In the genomic region with DNA sequence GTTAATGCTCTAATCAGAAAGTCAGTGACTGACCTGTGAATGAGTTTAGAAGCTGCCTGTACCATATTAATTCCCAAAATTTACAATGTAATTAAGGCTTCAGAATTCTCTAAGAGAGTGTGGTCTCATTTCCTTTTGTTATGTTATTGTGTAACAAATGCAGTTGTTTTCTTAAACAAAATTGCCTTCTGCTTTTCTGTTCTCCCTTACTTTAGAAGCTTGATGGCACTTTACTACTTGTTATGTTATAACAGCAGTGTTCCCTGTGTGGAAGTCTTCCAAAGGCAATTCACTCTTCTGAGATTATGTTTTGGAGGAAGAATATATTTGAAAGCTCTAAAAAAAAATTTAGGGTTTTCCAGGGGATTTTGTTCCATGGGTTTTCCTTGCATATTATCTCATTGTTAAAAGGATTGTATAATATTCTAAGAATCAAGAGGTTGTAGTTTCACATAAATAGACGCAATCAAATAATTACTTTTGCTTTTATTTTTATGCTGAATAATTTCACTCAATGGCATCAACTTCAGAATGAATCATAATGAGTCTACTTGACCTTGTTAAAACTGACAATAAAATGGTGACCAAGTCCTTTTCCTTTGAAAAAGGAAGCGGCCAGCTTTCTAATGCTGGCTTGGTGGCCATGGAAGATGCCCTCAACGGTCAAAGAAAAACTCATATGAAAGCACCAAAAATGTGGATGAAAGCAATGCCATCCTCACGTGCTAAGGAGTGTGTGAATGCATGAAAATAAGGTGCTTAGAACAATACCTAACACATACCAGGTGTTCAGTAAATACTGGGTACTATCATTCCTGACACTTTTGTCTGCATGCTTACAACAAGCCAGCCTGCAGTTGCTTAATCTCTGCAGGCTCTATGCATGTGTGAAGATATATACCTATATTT, we compare ENCODE assay signal across 11 cellular contexts.
DNase-seq lines count a peak whose midpoint lies in the region; ATAC-seq and TF ChIP-seq lines count a peak whose summit lies in the region.
"Had no signal": no experiment of that assay in that cellular context is flagged by ENCODE, and none has a peak within 500 bp of the region (broad histone marks: within the 10 kb centered on the region; RNA-seq: fewer than 3 reads in every experiment).

No MANE protein-coding gene starts in this region.

- H3K9me3 Mint-ChIP-seq in CD4-positive, alpha-beta T cell, result no peaks in the 10 kb centered on the region

- no peaks in the 10 kb centered on the region for H3K36me3 Mint-ChIP-seq in CD4-positive, alpha-beta T cell (ENCODE audit: low read depth)

- dilution Hi-C loops in IMR-90 (cut with HindIII; ENCODE audit: low sequenced_read_pairs, unreplicated experiment), result no loop called here

- POLR2A ChIA-PET in CD4-positive, alpha-beta T cell (lab: Charles Lee), result interaction anchor here (0.7 to 6.8 kb wide), 6 partner anchors 15 to 100 kb away, joined by 3 to 147 read pairs (median 7); partner anchors contain the start of gene KLF6
- POLR2A ChIA-PET in IMR-90 (lab: Charles Lee; ENCODE audit: unreplicated experiment), result no interaction called here

- H3K4me1 Mint-ChIP-seq in CD4-positive, alpha-beta T cell (ENCODE audit: low read depth), result peaks cover 51% of the 10 kb centered on the region

- no peak overlapping the region for H4K8ac ChIP-seq in IMR-90 (ENCODE audit: low read depth in 2 of 2, low read length in 2 of 2)
- H4K8ac ChIP-seq in mesenchymal stem cell (ENCODE audit: low read length), result no peak overlapping the region

- H3K4ac ChIP-seq in IMR-90 (ENCODE audit: low read depth, low read length) (peak overlapping the region; percentile 9; the same call in 1 of the 2 replicates), mesenchymal stem cell (ENCODE audit: low read depth in 1 of 2, low read length in 2 of 2) (no peak overlapping the region)

- H3K14ac ChIP-seq in IMR-90 (replicated peaks; ENCODE audit: low read depth, low read length) (peak overlapping the region; percentile 78; the same call in 1 of the 2 replicates), mesenchymal stem cell (ENCODE audit: low read length in 2 of 2) (no peak overlapping the region)

- H2BK15ac ChIP-seq in IMR-90 (ENCODE audit: low read depth, low read length) (no peak overlapping the region), mesenchymal stem cell (ENCODE audit: low read depth, poor library complexity, severe bottlenecking) (no peak overlapping the region)

- no peak for TF ChIP-seq CTCF in CD4-positive, alpha-beta T cell (IDR thresholded peaks at IDR 0.05)
- TF ChIP-seq CTCF in IMR-90 (conservative IDR thresholded peaks at IDR 0.05; ENCODE audit: low read depth, low read length), result no peak

- no peak overlapping the region for H2AK5ac ChIP-seq in IMR-90 (ENCODE audit: low read depth, low read length)
- no peak overlapping the region for H2AK5ac ChIP-seq in mesenchymal stem cell (ENCODE audit: low read length, severe bottlenecking)

- no peak overlapping the region for H2BK12ac ChIP-seq in mesenchymal stem cell (ENCODE audit: low read length in 2 of 2)

- peak overlapping the region; percentile 84 for H3K27ac Mint-ChIP-seq in CD4-positive, alpha-beta T cell

- H3K9me3 ChIP-seq in CD4-positive, alpha-beta T cell (ENCODE audit: control insufficient read depth, low read length), result no peaks in the 10 kb centered on the region
- H3K9me3 ChIP-seq in IMR-90 (ENCODE audit: control insufficient read depth, insufficient read depth, low read length), result no peaks in the 10 kb centered on the region
- no peaks in the 10 kb centered on the region for H3K9me3 ChIP-seq in adipocyte (ENCODE audit: control insufficient read depth, low read length)
- no peaks in the 10 kb centered on the region for H3K9me3 ChIP-seq in mesenchymal stem cell (ENCODE audit: control insufficient read depth, low read length)
- H3K9me3 ChIP-seq: heart left ventricle had no signal

- H4K20me1 ChIP-seq in IMR-90 (ENCODE audit: insufficient read depth, low read length), result no peaks in the 10 kb centered on the region

- no peak overlapping the region for H3K23ac ChIP-seq in IMR-90 (ENCODE audit: low read depth, low read length)
- no peak overlapping the region for H3K23ac ChIP-seq in mesenchymal stem cell (ENCODE audit: low read length in 2 of 2)

- no peaks in the 10 kb centered on the region for H3K27me3 Mint-ChIP-seq in CD4-positive, alpha-beta T cell

- H2BK120ac ChIP-seq in IMR-90 (ENCODE audit: low read depth, low read length), result peak overlapping the region; percentile 14; the same call in 1 of the 2 replicates
- H2BK120ac ChIP-seq in mesenchymal stem cell (ENCODE audit: low read depth, low read length), result no peak overlapping the region

- H2BK5ac ChIP-seq in IMR-90 (ENCODE audit: low read depth, low read length, poor library complexity, severe bottlenecking) (no peak overlapping the region), mesenchymal stem cell (ENCODE audit: low read depth, low read length, poor library complexity, severe bottlenecking) (no peak overlapping the region)

- H2AK9ac ChIP-seq in IMR-90 (replicated peaks; ENCODE audit: low read depth, low read length, poor library complexity), result no peak overlapping the region

- CTCF ChIA-PET in CD4-positive, alpha-beta T cell (lab: Charles Lee), result interaction anchor here (0.7 kb wide), 1 partner anchor 1871 kb away, joined by 4 read pairs; no protein-coding TSS in a partner anchor
- CTCF ChIA-PET in IMR-90 (lab: Yijun Ruan, JAX), result interaction anchor here (0.6 kb wide), 2 partner anchors 67 to 364 kb away, joined by 3 to 6 read pairs; no protein-coding TSS in a partner anchor

- ATAC-seq in CD4-positive, alpha-beta T cell (ENCODE audit: poor library complexity), result no peak
- no peak; the same call in 1 of the 2 replicates for ATAC-seq in IMR-90 (ENCODE audit: low read depth)
- ATAC-seq in GM19397 (IDR thresholded peaks at IDR 0.05; ENCODE audit: unreplicated experiment), result no peak

- DNase-seq in CD4-positive, alpha-beta T cell, result no peak
- DNase-seq in IMR-90 (no peak), adipocyte (ENCODE audit: low read depth) (peak; percentile 45), mesenchymal stem cell (no peak), GM03348 (ENCODE audit: low spot score) (no peak), NK-92 (lab: John Stamatoyannopoulos, UW; ENCODE audit: unreplicated experiment) (no peak), A172 (ENCODE audit: low spot score) (no peak)
- DNase-seq: heart left ventricle, NCI-H524 treated with DMSO at 0.1 percent for 48 hours had no signal

- H3K4me3 ChIP-seq in IMR-90 (ENCODE audit: insufficient read depth, low read depth, low read length) (no peak overlapping the region), adipocyte (ENCODE audit: low read length) (peak overlapping the region; percentile 42), mesenchymal stem cell (ENCODE audit: insufficient read depth in 1 of 2, low read depth in 1 of 2, low read length in 2 of 2) (peak overlapping the region in 1 of 2 experiments; percentile 45)
- H3K4me3 ChIP-seq: cardiac muscle cell had no signal

- H3K56ac ChIP-seq in IMR-90 (ENCODE audit: extremely low read depth, insufficient read depth, low read length), result no peak overlapping the region

- no peak overlapping the region for H2AFZ ChIP-seq in IMR-90 (replicated peaks; ENCODE audit: low read length, poor library complexity)
- no peak overlapping the region for H2AFZ ChIP-seq in mesenchymal stem cell (ENCODE audit: low read depth, low read length)

- H3K79me1 ChIP-seq in IMR-90 (ENCODE audit: low read depth in 1 of 2, low read length in 2 of 2) (no peaks in the 10 kb centered on the region), mesenchymal stem cell (replicated peaks; ENCODE audit: low read length, poor library complexity, severe bottlenecking) (no peaks in the 10 kb centered on the region)

- in situ Hi-C loops in IMR-90 (cut with MboI; ENCODE audit: low sequenced_read_pairs), result no loop called here

- H3K18ac ChIP-seq in IMR-90 (ENCODE audit: low read depth, low read length) (no peak overlapping the region), mesenchymal stem cell (ENCODE audit: low read depth in 1 of 2, low read length in 2 of 2) (no peak overlapping the region)

- no peaks in the 10 kb centered on the region for H3K4me1 ChIP-seq in IMR-90 (ENCODE audit: control insufficient read depth, insufficient read depth, low read length)
- peaks cover 11% of the 10 kb centered on the region for H3K4me1 ChIP-seq in adipocyte (ENCODE audit: control insufficient read depth, insufficient read depth, low read length)
- H3K4me1 ChIP-seq in mesenchymal stem cell (ENCODE audit: control insufficient read depth, insufficient read depth, low read depth, low read length), result peaks cover 1% of the 10 kb centered on the region

- peak overlapping the region; percentile 3 for H3K4me3 Mint-ChIP-seq in CD4-positive, alpha-beta T cell

- 0 out of 2 replicates have a peak overlapping the region, but pooled peaks have one; percentile 31 for H2BK20ac ChIP-seq in IMR-90 (ENCODE audit: low read depth, low read length)

- peak overlapping the region; percentile 81 for H3K27ac ChIP-seq in CD4-positive, alpha-beta T cell (ENCODE audit: low read depth, low read length)
- H3K27ac ChIP-seq in IMR-90 (ENCODE audit: insufficient read depth, low read length), result no peak overlapping the region
- no peak overlapping the region for H3K27ac ChIP-seq in mesenchymal stem cell (ENCODE audit: low read length, poor library complexity, severe bottlenecking)
- H3K27ac ChIP-seq: cardiac muscle cell had no signal

- no peaks in the 10 kb centered on the region for H3K9me1 ChIP-seq in IMR-90 (ENCODE audit: insufficient read depth, low read length)

- no CpG with 5 or more reads among the region's 4 CpGs for WGBS in IMR-90 (ENCODE audit: extremely low coverage in 2 of 2, insufficient read length in 1 of 2), 2 experiments
- 95% methylated on average over 2 of the region's 4 CpGs for WGBS in mesenchymal stem cell

- no peaks in the 10 kb centered on the region for H3K27me3 ChIP-seq in CD4-positive, alpha-beta T cell (ENCODE audit: control insufficient read depth, insufficient read depth, low read length)
- H3K27me3 ChIP-seq in IMR-90 (ENCODE audit: control insufficient read depth, insufficient read depth, low read length), result no peaks in the 10 kb centered on the region
- H3K27me3 ChIP-seq in adipocyte (replicated peaks; ENCODE audit: control insufficient read depth, insufficient read depth, low read length), result no peaks in the 10 kb centered on the region
- no peaks in the 10 kb centered on the region for H3K27me3 ChIP-seq in mesenchymal stem cell (ENCODE audit: control insufficient read depth in 1 of 2, insufficient read depth in 1 of 2, low read length in 2 of 2)
- H3K27me3 ChIP-seq: heart left ventricle had no signal

- H4K5ac ChIP-seq in IMR-90 (ENCODE audit: low read depth, low read length), result no peak overlapping the region

- no peak overlapping the region for H3K4me2 ChIP-seq in IMR-90 (ENCODE audit: low read depth, low read length)
- H3K4me2 ChIP-seq in mesenchymal stem cell (ENCODE audit: low read length, poor library complexity, severe bottlenecking), result no peak overlapping the region

- TF ChIP-seq RAD21 in IMR-90 (IDR thresholded peaks at IDR 0.05; ENCODE audit: low read length), result no peak

- intact Hi-C loops in CD4-positive, alpha-beta T cell (cut with DNase I, micrococcal nuclease), result loop anchor here in 1 of 2 experiments (5.0 to 10.0 kb wide), 2 partner anchors 67 to 210 kb away; no protein-coding TSS in a partner anchor
- intact Hi-C loops in IMR-90 (cut with micrococcal nuclease), result no loop called here

- BruUV-seq in IMR-90 (replicated peaks; lab: Mats Ljungman, UMichigan), result no TSS peak

- TF ChIP-seq POLR2A in IMR-90 (IDR thresholded peaks at IDR 0.05; ENCODE audit: low read depth, low read length), result no peak

- H3K9ac ChIP-seq in IMR-90 (ENCODE audit: low read depth, low read length) (no peak overlapping the region), adipocyte (ENCODE audit: low read length) (peak overlapping the region; percentile 39), mesenchymal stem cell (ENCODE audit: low read length) (peak overlapping the region; percentile 77)

- H4K91ac ChIP-seq in IMR-90 (ENCODE audit: insufficient read depth, low read depth, low read length) (no peak overlapping the region; the same call in 1 of the 2 replicates), mesenchymal stem cell (ENCODE audit: low read length) (no peak overlapping the region)

- no peaks in the 10 kb centered on the region for H3K36me3 ChIP-seq in IMR-90 (ENCODE audit: control insufficient read depth, insufficient read depth, low read length)
- H3K36me3 ChIP-seq in adipocyte (ENCODE audit: control insufficient read depth, insufficient read depth, low read length, severe bottlenecking), result no peaks in the 10 kb centered on the region
- H3K36me3 ChIP-seq in mesenchymal stem cell (ENCODE audit: control insufficient read depth in 1 of 2, insufficient read depth in 2 of 2, low read depth in 1 of 2, low read length in 2 of 2), result no peaks in the 10 kb centered on the region
- H3K36me3 ChIP-seq: cardiac muscle cell, heart left ventricle had no signal
